ENCODE assay signal across 17 cellular contexts in the genomic region with DNA sequence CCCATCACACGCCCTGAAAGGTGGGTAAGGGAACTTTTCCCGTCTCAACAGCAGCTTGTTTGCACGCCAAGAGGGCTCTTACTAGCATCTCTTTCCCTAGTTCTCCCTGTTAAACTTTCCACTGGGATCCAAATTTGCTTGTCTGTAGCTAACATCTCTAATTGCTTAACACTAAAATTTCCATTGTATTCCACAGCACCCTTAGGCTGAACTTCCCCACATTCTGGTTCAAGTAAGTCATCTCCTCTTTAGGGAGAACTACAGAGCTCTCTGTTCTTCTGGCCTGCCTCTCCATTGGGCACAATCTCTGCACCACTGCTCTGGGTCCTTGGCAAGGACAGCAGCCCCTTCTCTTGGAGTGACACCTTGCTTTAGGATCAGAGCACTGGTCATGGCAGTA.
"Had no signal": no experiment of that assay in that cellular context is flagged by ENCODE, and none has a peak within 500 bp of the region (broad histone marks: within the 10 kb centered on the region; RNA-seq: fewer than 3 reads in every experiment).

No MANE protein-coding gene starts in this region.

- H3K27me3 Mint-ChIP-seq: activated CD4-positive, alpha-beta T cell treated with anti-CD3 and anti-CD28 coated beads, Interleukin-2, amount 10 ng/mL, durations not matched to agents 7 days and 5 days had no signal

- DNase-seq: activated CD4-positive, alpha-beta T cell treated with anti-CD3 and anti-CD28 coated beads, Interleukin-2, amount 10 ng/mL, durations not matched to agents 7 days and 5 days; activated CD4-positive, CD25-positive, alpha-beta regulatory T cell; activated CD8-positive, alpha-beta memory T cell treated with anti-CD3 and anti-CD28 coated beads for 24 hours; dorsolateral prefrontal cortex; endodermal cell; foreskin keratinocyte; left cardiac atrium; mesenchymal stem cell; nephron progenitor cell; nucleus accumbens; posterior cingulate gyrus; retina; stimulated activated naive CD4-positive, alpha-beta T cell; substantia nigra; tibial artery had no signal

- H3K36me3 ChIP-seq: vagina had no signal

- H3K27ac ChIP-seq: dorsolateral prefrontal cortex, foreskin keratinocyte, hepatocyte, tibial artery, vagina had no signal

- H3K27me3 ChIP-seq: dorsolateral prefrontal cortex, foreskin keratinocyte, hepatocyte, tibial artery, vagina had no signal

- ATAC-seq: foreskin keratinocyte, left cardiac atrium had no signal

- H3K27ac Mint-ChIP-seq: activated CD4-positive, alpha-beta T cell treated with anti-CD3 and anti-CD28 coated beads, Interleukin-2, amount 10 ng/mL, durations not matched to agents 7 days and 5 days; endodermal cell; nephron progenitor cell had no signal

- H3K4me3 ChIP-seq: dorsolateral prefrontal cortex, hepatocyte, tibial artery, vagina had no signal

- H3K9me3 Mint-ChIP-seq: activated CD4-positive, alpha-beta T cell treated with anti-CD3 and anti-CD28 coated beads, Interleukin-2, amount 10 ng/mL, durations not matched to agents 7 days and 5 days had no signal

- H3K4me3 Mint-ChIP-seq: activated CD4-positive, alpha-beta T cell treated with anti-CD3 and anti-CD28 coated beads, Interleukin-2, amount 10 ng/mL, durations not matched to agents 7 days and 5 days; endodermal cell; nephron progenitor cell had no signal

- H3K4me1 ChIP-seq: foreskin keratinocyte, tibial artery, vagina had no signal

- H3K9me3 ChIP-seq: tibial artery, vagina had no signal
